2 cellular contexts compared by ENCODE assay signal in the genomic region with DNA sequence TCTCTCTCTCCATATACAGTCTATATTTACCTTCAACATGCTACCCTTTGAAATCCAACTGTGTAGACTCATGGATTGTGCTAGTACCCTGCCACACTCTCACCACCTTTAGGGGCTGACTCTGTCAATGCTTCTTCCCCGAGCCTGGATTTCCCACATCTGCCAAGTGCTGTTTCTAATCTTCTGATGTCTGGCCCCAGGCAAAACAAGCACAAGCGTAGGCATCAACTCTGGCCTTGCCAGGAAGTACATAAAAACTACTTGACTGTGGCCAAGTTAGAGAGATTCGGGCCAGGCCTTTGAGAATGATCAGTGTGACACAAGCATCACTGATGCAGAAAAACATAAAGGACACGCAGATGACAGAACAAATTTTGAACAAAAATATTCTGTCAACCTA.
TF ChIP-seq lines count a peak whose summit lies in the region.

No MANE protein-coding gene starts in this region.

TF ChIP-seq in IMR-90, 13 proteins besides CTCF, POLR2A, EP300 and RAD21 (continued from another document):
- no peak for TF ChIP-seq SMC3 (IDR thresholded peaks at IDR 0.05; ENCODE audit: low read depth, low read length)
- no peak for TF ChIP-seq FOS (IDR thresholded peaks at IDR 0.05; ENCODE audit: low read depth, low read length)
TF ChIP-seq in IMR-90: peak in this region for 0.

TF ChIP-seq in WTC11, 78 proteins besides CTCF, POLR2A, EP300 and RAD21 (continued from another document):
- TF ChIP-seq, protein P1, sequence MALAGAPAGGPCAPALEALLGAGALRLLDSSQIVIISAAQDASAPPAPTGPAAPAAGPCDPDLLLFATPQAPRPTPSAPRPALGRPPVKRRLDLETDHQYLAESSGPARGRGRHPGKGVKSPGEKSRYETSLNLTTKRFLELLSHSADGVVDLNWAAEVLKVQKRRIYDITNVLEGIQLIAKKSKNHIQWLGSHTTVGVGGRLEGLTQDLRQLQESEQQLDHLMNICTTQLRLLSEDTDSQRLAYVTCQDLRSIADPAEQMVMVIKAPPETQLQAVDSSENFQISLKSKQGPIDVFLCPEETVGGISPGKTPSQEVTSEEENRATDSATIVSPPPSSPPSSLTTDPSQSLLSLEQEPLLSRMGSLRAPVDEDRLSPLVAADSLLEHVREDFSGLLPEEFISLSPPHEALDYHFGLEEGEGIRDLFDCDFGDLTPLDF (CRISPR knock-in tag; IDR thresholded peaks at IDR 0.05) = no peak
- TF ChIP-seq ZNF263 (CRISPR knock-in tag; IDR thresholded peaks at IDR 0.05; ENCODE audit: low read depth) = no peak
- no peak for TF ChIP-seq ZNF416 (CRISPR knock-in tag; IDR thresholded peaks at IDR 0.05)
- TF ChIP-seq, protein P2, sequence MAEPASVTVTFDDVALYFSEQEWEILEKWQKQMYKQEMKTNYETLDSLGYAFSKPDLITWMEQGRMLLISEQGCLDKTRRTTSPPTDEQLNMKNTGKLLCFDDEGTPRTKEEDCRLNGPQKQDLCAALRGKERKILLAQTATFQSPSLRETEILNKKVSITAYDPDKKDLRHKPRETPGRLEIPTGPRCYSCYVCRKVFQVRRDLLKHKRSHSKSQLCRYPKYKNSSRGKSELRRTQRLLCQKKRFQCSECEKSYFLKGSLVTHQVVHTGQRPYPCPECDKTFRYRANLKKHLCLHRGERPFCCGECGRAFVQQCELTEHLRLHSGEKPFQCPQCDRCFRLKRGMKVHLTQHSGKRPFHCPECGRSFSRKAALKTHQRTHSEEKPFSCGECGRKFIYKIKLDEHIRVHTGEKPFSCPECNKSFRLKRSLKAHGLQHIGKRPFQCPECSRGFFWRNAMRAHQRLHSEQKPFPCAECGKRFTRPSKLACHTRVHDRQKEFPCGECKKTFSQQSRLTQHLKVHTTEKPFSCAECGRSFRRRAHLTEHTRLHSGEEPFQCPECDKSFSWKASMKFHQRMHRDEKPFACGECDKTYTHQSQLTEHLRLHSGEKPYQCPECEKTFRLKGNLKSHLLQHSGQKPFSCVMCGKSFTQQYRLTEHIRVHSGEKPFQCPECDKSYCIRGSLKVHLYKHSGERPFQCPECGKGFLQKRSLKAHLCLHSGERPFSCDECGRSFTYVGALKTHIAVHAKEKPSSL (CRISPR knock-in tag; conservative IDR thresholded peaks at IDR 0.05) = no peak
- TF ChIP-seq, protein P3, sequence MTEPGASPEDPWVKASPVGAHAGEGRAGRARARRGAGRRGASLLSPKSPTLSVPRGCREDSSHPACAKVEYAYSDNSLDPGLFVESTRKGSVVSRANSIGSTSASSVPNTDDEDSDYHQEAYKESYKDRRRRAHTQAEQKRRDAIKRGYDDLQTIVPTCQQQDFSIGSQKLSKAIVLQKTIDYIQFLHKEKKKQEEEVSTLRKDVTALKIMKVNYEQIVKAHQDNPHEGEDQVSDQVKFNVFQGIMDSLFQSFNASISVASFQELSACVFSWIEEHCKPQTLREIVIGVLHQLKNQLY (CRISPR knock-in tag; IDR thresholded peaks at IDR 0.05) = no peak
- no peak for TF ChIP-seq TEAD4 (CRISPR knock-in tag; IDR thresholded peaks at IDR 0.05)
- no peak for TF ChIP-seq ZNF121 (CRISPR knock-in tag; IDR thresholded peaks at IDR 0.05)
- TF ChIP-seq ZNF671 (CRISPR knock-in tag; IDR thresholded peaks at IDR 0.05) = no peak
- no peak for TF ChIP-seq ZNF232 (CRISPR knock-in tag; IDR thresholded peaks at IDR 0.05)
